In the genomic region with DNA sequence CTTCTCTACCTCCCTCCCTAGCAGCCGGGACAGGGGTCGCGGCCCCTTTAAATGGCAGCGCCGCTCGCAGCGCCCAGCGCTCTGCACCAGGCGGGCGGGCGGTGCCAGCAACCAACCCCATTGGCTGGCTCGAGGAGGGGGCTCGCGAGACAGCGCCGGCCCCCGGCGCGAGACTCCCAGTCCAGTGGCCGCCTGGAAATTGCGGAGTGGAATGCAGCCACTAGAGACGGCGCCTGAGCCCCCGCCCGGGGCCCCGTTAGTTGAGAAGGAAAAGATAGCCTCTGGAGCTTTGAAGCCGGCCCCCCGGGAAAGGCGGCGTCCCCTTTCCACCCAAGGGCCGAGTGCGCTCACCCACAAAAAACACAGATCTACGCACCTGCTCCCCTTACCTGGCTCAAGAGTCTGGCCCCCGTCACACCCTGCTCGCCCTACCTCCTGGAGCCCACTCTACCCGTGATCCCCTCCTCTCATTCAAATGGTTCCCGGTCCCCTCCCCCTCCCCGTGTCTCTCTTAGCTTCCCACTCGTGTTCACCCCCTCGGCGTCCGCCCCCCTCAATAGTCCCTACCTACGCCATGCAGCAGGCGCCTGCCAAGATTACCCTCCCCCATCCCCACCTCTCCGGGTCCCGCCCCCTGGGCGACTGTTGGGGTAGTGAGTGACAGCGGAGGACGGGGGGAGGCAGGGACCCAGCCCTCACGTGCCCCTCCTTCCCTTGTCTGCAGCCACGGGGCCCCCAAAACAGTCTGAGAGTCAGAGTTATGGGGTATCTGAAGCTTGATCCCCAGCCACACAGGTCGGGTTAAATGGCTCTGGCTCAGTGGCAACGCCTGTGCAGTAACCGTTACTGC, we compare ENCODE assay signal across 8 cellular contexts. TPM values are rescaled to one million over a fixed set of nuclear protein-coding genes. Genes with fewer than 3 reads are reported as not detected.
DNase-seq lines count a peak whose midpoint lies in the region; ATAC-seq and TF ChIP-seq lines count a peak whose summit lies in the region.

Gene ZMYM3, minus strand, starts transcription at position 49 of the 850 bp plus-strand sequence. CDS start 885 bp downstream, outside the sequence.

- H3K4me3 ChIP-seq in GM06990 (replicated peaks; ENCODE audit: low read depth, low read length) (peak within 1 kb of the TSS; percentile 82), SK-N-SH (ENCODE audit: low read depth in 2 of 2, low read length in 1 of 2) (peak within 1 kb of the TSS; percentile 86 to 87), gastroesophageal sphincter (peak within 1 kb of the TSS; percentile 69 to 94)

- peaks cover 16% of the 10 kb centered on the region for H3K79me2 ChIP-seq in SK-N-SH (ENCODE audit: insufficient read depth)

- H3K36me3 Mint-ChIP-seq in activated naive CD4-positive, alpha-beta T cell treated with anti-CD3 and anti-CD28 coated beads, Interleukin-2, amount 10 ng/mL, durations not matched to agents 7 days and 5 days: peaks cover 7% of the 10 kb centered on the region

- H3K9me2 ChIP-seq in SK-N-SH: no peaks in the 10 kb centered on the region

- peaks cover 6% of the 10 kb centered on the region for H3F3A ChIP-seq in SK-N-SH (replicated peaks; ENCODE audit: insufficient read depth)

- TF ChIP-seq POLR2A in gastroesophageal sphincter (IDR thresholded peaks at IDR 0.05): peak in 1 of 2 donors; percentile 30

- peak within 1 kb of the TSS; percentile 90 for H3K9ac ChIP-seq in SK-N-SH

- no peak for TF ChIP-seq RAD21 in SK-N-SH (IDR thresholded peaks at IDR 0.05; ENCODE audit: low read length)

- peak within 1 kb of the TSS; percentile 90 for H3K27ac Mint-ChIP-seq in activated naive CD4-positive, alpha-beta T cell treated with anti-CD3 and anti-CD28 coated beads, Interleukin-2, amount 10 ng/mL, durations not matched to agents 7 days and 5 days

- H3K27me3 Mint-ChIP-seq in activated naive CD4-positive, alpha-beta T cell treated with anti-CD3 and anti-CD28 coated beads, Interleukin-2, amount 10 ng/mL, durations not matched to agents 7 days and 5 days: no peaks in the 10 kb centered on the region

- DNase-seq in GM06990 (ENCODE audit: extremely low read depth, insufficient read length): peak; percentile 89
- DNase-seq in NCI-H1092 (lab: John Stamatoyannopoulos, UW): peak; percentile 88
- DNase-seq in SK-N-SH: peak; percentile 96
- peak; percentile 87 for DNase-seq in activated naive CD4-positive, alpha-beta T cell treated with anti-CD3 and anti-CD28 coated beads, Interleukin-2, amount 10 ng/mL, durations not matched to agents 7 days and 5 days
- peak; percentile 22 for DNase-seq in non-pigmented ciliary epithelial cell (ENCODE audit: low read depth)
- peak; percentile 16 to 88 (median 70) for DNase-seq in substantia nigra (lab: John Stamatoyannopoulos, UW)

- no peaks in the 10 kb centered on the region for H3K9me3 Mint-ChIP-seq in activated naive CD4-positive, alpha-beta T cell treated with anti-CD3 and anti-CD28 coated beads, Interleukin-2, amount 10 ng/mL, durations not matched to agents 7 days and 5 days

- no peaks in the 10 kb centered on the region for H4K20me1 ChIP-seq in SK-N-SH (ENCODE audit: insufficient read depth)

- peaks cover 9 to 12% of the 10 kb centered on the region in 2 experiments; a peak in 2 of 4 replicates for H3K4me1 ChIP-seq in SK-N-SH (ENCODE audit: control insufficient read depth in 1 of 2, insufficient read depth in 2 of 2, low read depth in 1 of 2, low read length in 1 of 2)
- peaks cover 0 to 29% (median 5%) of the 10 kb centered on the region in 3 donors for H3K4me1 ChIP-seq in gastroesophageal sphincter

- H3K9me3 ChIP-seq in SK-N-SH (no peaks in the 10 kb centered on the region), gastroesophageal sphincter (no peaks in the 10 kb centered on the region)

- H3K27me3 ChIP-seq in GM06990 (replicated peaks; ENCODE audit: control insufficient read depth, insufficient read depth, low read length) (no peaks in the 10 kb centered on the region), SK-N-SH (ENCODE audit: insufficient read depth) (no peaks in the 10 kb centered on the region), gastroesophageal sphincter (no peaks in the 10 kb centered on the region)

- whole genome bisulfite sequencing in SK-N-SH (ENCODE audit: low lambda C conversion rate): 1% methylated on average over 30 of the region's 54 CpGs
- WGBS in gastroesophageal sphincter (ENCODE audit: low coverage in 1 of 2), 2 donors: 26% methylated on average over 6 of the region's 54 CpGs; no CpG with 5 or more reads in 1 of the 2 donors

- ATAC-seq in HG02588 (IDR thresholded peaks at IDR 0.05; ENCODE audit: unreplicated experiment) (peak; percentile 86), gastroesophageal sphincter (peak; percentile 94)

- CTCF ChIA-PET in SK-N-SH (lab: Yijun Ruan, JAX): interaction anchor here (0.6 to 1.7 kb wide), 5 partner anchors 15 to 43 kb away, joined by 3 to 5 read pairs (median 3); no protein-coding TSS in a partner anchor
- CTCF ChIA-PET in activated naive CD4-positive, alpha-beta T cell treated with anti-CD3 and anti-CD28 coated beads, Interleukin-2, amount 10 ng/mL, durations not matched to agents 7 days and 5 days (lab: Charles Lee): interaction anchor here (0.7 to 2.1 kb wide), 3 partner anchors 29 to 131 kb away, joined by 3 to 6 read pairs (median 3); partner anchors contain the start of gene NONO

- peak within 1 kb of the TSS; percentile 93 for H3K4me3 Mint-ChIP-seq in activated naive CD4-positive, alpha-beta T cell treated with anti-CD3 and anti-CD28 coated beads, Interleukin-2, amount 10 ng/mL, durations not matched to agents 7 days and 5 days

- H3K36me3 ChIP-seq in GM06990 (ENCODE audit: control insufficient read depth, insufficient read depth, low read length) (no peaks in the 10 kb centered on the region), SK-N-SH (replicated peaks in 1 of 2; ENCODE audit: control insufficient read depth in 1 of 2, insufficient read depth in 2 of 2, low read length in 1 of 2) (peaks cover 0 to 14% of the 10 kb centered on the region in 2 experiments), gastroesophageal sphincter (peaks cover 0 to 15% of the 10 kb centered on the region in 2 donors)

- peak within 1 kb of the TSS; percentile 96 for H3K4me2 ChIP-seq in SK-N-SH

- no peak for TF ChIP-seq EP300 in SK-N-SH (IDR thresholded peaks at IDR 0.05; ENCODE audit: borderline replicate concordance in 1 of 2, low read depth in 1 of 2, low read length in 1 of 2)
- TF ChIP-seq EP300 in gastroesophageal sphincter (IDR thresholded peaks at IDR 0.05): no peak

- peaks cover 41% of the 10 kb centered on the region for H3K4me1 Mint-ChIP-seq in activated naive CD4-positive, alpha-beta T cell treated with anti-CD3 and anti-CD28 coated beads, Interleukin-2, amount 10 ng/mL, durations not matched to agents 7 days and 5 days

- POLR2A ChIA-PET in SK-N-SH (lab: Yijun Ruan, JAX): interaction anchor here (0.9 to 1.6 kb wide), 4 partner anchors 29 to 112 kb away, joined by 3 to 12 read pairs (median 4); partner anchors contain the start of genes NONO and TAF1

- H3K27ac ChIP-seq in SK-N-SH (ENCODE audit: low read depth in 2 of 2, low read length in 1 of 2) (peak within 1 kb of the TSS; percentile 53 to 81), gastroesophageal sphincter (peak within 1 kb of the TSS; percentile 89 to 97 (median 90)), substantia nigra (ENCODE audit: low read depth, low read length, poor library complexity, severe bottlenecking) (peak within 1 kb of the TSS; percentile 74)

- H2AFZ ChIP-seq in SK-N-SH (ENCODE audit: low read depth): peak within 1 kb of the TSS; percentile 94

- TF ChIP-seq CTCF in GM06990 (IDR thresholded peaks at IDR 0.05; ENCODE audit: insufficient read depth, low read length, poor library complexity, severe bottlenecking): no peak
- no peak for TF ChIP-seq CTCF in SK-N-SH (IDR thresholded peaks at IDR 0.05)
- TF ChIP-seq CTCF in gastroesophageal sphincter (IDR thresholded peaks at IDR 0.05): peak in 1 of 4 experiments; percentile 6

TF ChIP-seq in SK-N-SH, 30 proteins besides CTCF, POLR2A, EP300 and RAD21 (continues in another document):
- TF ChIP-seq RXRA (IDR thresholded peaks at IDR 0.05; ENCODE audit: borderline replicate concordance, low read depth): no peak; the same call in 1 of the 2 replicates
- TF ChIP-seq MAX (IDR thresholded peaks at IDR 0.05; ENCODE audit: low read depth): peak; percentile 81
- TF ChIP-seq USF1 (IDR thresholded peaks at IDR 0.05; ENCODE audit: borderline replicate concordance, low read depth): peak; percentile 48; the same call in 1 of the 2 replicates
- no peak for TF ChIP-seq GABPA (IDR thresholded peaks at IDR 0.05; ENCODE audit: low read depth)
- peak; percentile 66; the same call in 1 of the 2 replicates for TF ChIP-seq SIN3A (IDR thresholded peaks at IDR 0.05; ENCODE audit: borderline replicate concordance, low read depth, low read length)
- 0 out of 2 replicates have a peak, but pooled peaks have one; percentile 5 for TF ChIP-seq JUND (IDR thresholded peaks at IDR 0.05)
- TF ChIP-seq TEAD4 (IDR thresholded peaks at IDR 0.05; ENCODE audit: borderline replicate concordance, insufficient read depth): no peak
- TF ChIP-seq CHD2 (IDR thresholded peaks at IDR 0.05; ENCODE audit: low read length, partially characterized antibody): peak; percentile 99
- TF ChIP-seq ELF1 (IDR thresholded peaks at IDR 0.05): no peak
- TF ChIP-seq RCOR1 (IDR thresholded peaks at IDR 0.05; ENCODE audit: low read length): no peak
- TF ChIP-seq SMC3 (IDR thresholded peaks at IDR 0.05; ENCODE audit: low read depth, low read length): no peak
- no peak for TF ChIP-seq TCF12 (IDR thresholded peaks at IDR 0.05)
- TF ChIP-seq MXI1 (IDR thresholded peaks at IDR 0.05; ENCODE audit: low read depth, low read length): no peak

RNA-seq across cellular contexts. Expression of gene ZMYM3, which starts in this region (rescaled TPM):
- 30.4 and 31.4 TPM in 2 replicates for polyA plus RNA-seq in SK-N-SH (2012; rRNA removed)
- polyA plus RNA-seq in SK-N-SH (2012; cell fraction: cytosol; rRNA removed): 17.0 and 20.9 TPM in 2 replicates
- polyA plus RNA-seq in SK-N-SH (2012; cell fraction: nucleus; rRNA removed): 53.7 and 65.2 TPM in 2 replicates
- total RNA-seq in gastroesophageal sphincter: 10 to 100 TPM in 3 of 4 donors, 1 to 10 TPM in 1; 9.7 to 18.5 (median 13.4) TPM

Comparison
In these comparisons a context has a peak if more than half of its experiments do, and no peak if none do; other contexts are left out.
1. Peak in every context shown above with its lines: DNase-seq, ATAC-seq, H3K4me3 ChIP-seq and H3K27ac ChIP-seq.
2. DNase-seq: peak in every context shown above with its lines; median percentile 96 in SK-N-SH; 89 in GM06990; 88 in NCI-H1092; 87 in activated naive CD4-positive, alpha-beta T cell treated with anti-CD3 and anti-CD28 coated beads, Interleukin-2, amount 10 ng/mL, durations not matched to agents 7 days and 5 days; 70 in substantia nigra; 22 in non-pigmented ciliary epithelial cell.